Comparison of ENCODE assay signal across 8 cellular contexts in genomic region chr3:168847293-168847883, GRCh38.
DNase-seq lines count a peak whose midpoint lies in the region; ATAC-seq and TF ChIP-seq lines count a peak whose summit lies in the region.

No MANE protein-coding gene starts in this region.

- no peaks in the 10 kb centered on the region for H3K36me3 Mint-ChIP-seq in activated CD8-positive, alpha-beta T cell treated with anti-CD3 and anti-CD28 coated beads for 36 hours (ENCODE audit: low read depth)
- no peaks in the 10 kb centered on the region for H3K36me3 Mint-ChIP-seq in activated CD8-positive, alpha-beta T cell treated with anti-CD3 and anti-CD28 coated beads, Interleukin-2, amount 10 ng/mL, durations not matched to agents 7 days and 5 days (ENCODE audit: low read depth)

- no peak for TF ChIP-seq CTCF in activated CD8-positive, alpha-beta T cell treated with anti-CD3 and anti-CD28 coated beads for 36 hours (IDR thresholded peaks at IDR 0.05)
- TF ChIP-seq CTCF in astrocyte of the spinal cord (IDR thresholded peaks at IDR 0.05; ENCODE audit: low read depth, low read length) = peak; percentile 48

- H3K27me3 Mint-ChIP-seq in activated CD8-positive, alpha-beta T cell treated with anti-CD3 and anti-CD28 coated beads for 36 hours = peaks cover 4% of the 10 kb centered on the region
- H3K27me3 Mint-ChIP-seq in activated CD8-positive, alpha-beta T cell treated with anti-CD3 and anti-CD28 coated beads, Interleukin-2, amount 10 ng/mL, durations not matched to agents 7 days and 5 days (ENCODE audit: low read depth) = peaks cover 7% of the 10 kb centered on the region

- no peaks in the 10 kb centered on the region for H3K4me1 Mint-ChIP-seq in activated CD8-positive, alpha-beta T cell treated with anti-CD3 and anti-CD28 coated beads for 36 hours (ENCODE audit: low read depth)
- H3K4me1 Mint-ChIP-seq in activated CD8-positive, alpha-beta T cell treated with anti-CD3 and anti-CD28 coated beads, Interleukin-2, amount 10 ng/mL, durations not matched to agents 7 days and 5 days (ENCODE audit: low read depth) = no peaks in the 10 kb centered on the region

- intact Hi-C loops in activated CD8-positive, alpha-beta T cell treated with anti-CD3 and anti-CD28 coated beads for 36 hours (cut with micrococcal nuclease) = loop anchor here (1.0 to 10.0 kb wide), 2 partner anchors 333 to 636 kb away; no protein-coding TSS in a partner anchor
- intact Hi-C loops in left colon (cut with DNase I, micrococcal nuclease) = loop anchor here in 1 of 2 donors (10.0 kb wide), 2 partner anchors 333 to 633 kb away; no protein-coding TSS in a partner anchor

- POLR2A ChIA-PET in activated CD8-positive, alpha-beta T cell treated with anti-CD3 and anti-CD28 coated beads for 36 hours (lab: Charles Lee) = no interaction called here
- POLR2A ChIA-PET in activated CD8-positive, alpha-beta T cell treated with anti-CD3 and anti-CD28 coated beads, Interleukin-2, amount 10 ng/mL, durations not matched to agents 7 days and 5 days (lab: Charles Lee) = no interaction called here

- no peaks in the 10 kb centered on the region for H3K9me3 Mint-ChIP-seq in activated CD8-positive, alpha-beta T cell treated with anti-CD3 and anti-CD28 coated beads for 36 hours
- no peaks in the 10 kb centered on the region for H3K9me3 Mint-ChIP-seq in activated CD8-positive, alpha-beta T cell treated with anti-CD3 and anti-CD28 coated beads, Interleukin-2, amount 10 ng/mL, durations not matched to agents 7 days and 5 days (ENCODE audit: insufficient read depth)

- H3K4me3 ChIP-seq in astrocyte of the spinal cord (ENCODE audit: low read depth, low read length) = no peak overlapping the region

- in situ Hi-C loops in astrocyte of the spinal cord (cut with HindIII; ENCODE audit: low sequenced_read_pairs) = no loop called here

- ATAC-seq in activated CD8-positive, alpha-beta T cell treated with anti-CD3 and anti-CD28 coated beads for 36 hours = no peak
- ATAC-seq in activated CD8-positive, alpha-beta T cell treated with anti-CD3 and anti-CD28 coated beads, Interleukin-2, amount 10 ng/mL, durations not matched to agents 7 days and 5 days = no peak
- ATAC-seq in HG02642 (IDR thresholded peaks at IDR 0.05; ENCODE audit: poor library complexity, unreplicated experiment) (peak; percentile 62), left colon (peak; percentile 59), HG02840 (IDR thresholded peaks at IDR 0.05; ENCODE audit: low FRiP score, unreplicated experiment) (no peak)

- CTCF ChIA-PET in activated CD8-positive, alpha-beta T cell treated with anti-CD3 and anti-CD28 coated beads for 36 hours (lab: Charles Lee) = interaction anchor here (0.7 to 2.2 kb wide), 14 partner anchors 9 to 641 kb away, joined by 3 to 19 read pairs (median 3); no protein-coding TSS in a partner anchor
- CTCF ChIA-PET in activated CD8-positive, alpha-beta T cell treated with anti-CD3 and anti-CD28 coated beads, Interleukin-2, amount 10 ng/mL, durations not matched to agents 7 days and 5 days (lab: Charles Lee) = interaction anchor here (0.6 to 2.7 kb wide), 12 partner anchors 9 to 897 kb away, joined by 3 to 21 read pairs (median 3); no protein-coding TSS in a partner anchor

- no peak overlapping the region for H3K27ac Mint-ChIP-seq in activated CD8-positive, alpha-beta T cell treated with anti-CD3 and anti-CD28 coated beads for 36 hours
- no peak overlapping the region for H3K27ac Mint-ChIP-seq in activated CD8-positive, alpha-beta T cell treated with anti-CD3 and anti-CD28 coated beads, Interleukin-2, amount 10 ng/mL, durations not matched to agents 7 days and 5 days

- peak; percentile 23 for DNase-seq in activated CD8-positive, alpha-beta T cell treated with anti-CD3 and anti-CD28 coated beads for 36 hours
- no peak for DNase-seq in activated CD8-positive, alpha-beta T cell treated with anti-CD3 and anti-CD28 coated beads, Interleukin-2, amount 10 ng/mL, durations not matched to agents 7 days and 5 days
- DNase-seq in NCI-H2107 (lab: John Stamatoyannopoulos, UW) (peak; percentile 27), astrocyte of the spinal cord (ENCODE audit: low read depth, low spot score) (peak; percentile 66), left colon (no peak), GF-D8 (lab: John Stamatoyannopoulos, UW) (no peak)

- no peak overlapping the region for H3K4me3 Mint-ChIP-seq in activated CD8-positive, alpha-beta T cell treated with anti-CD3 and anti-CD28 coated beads for 36 hours
- no peak overlapping the region for H3K4me3 Mint-ChIP-seq in activated CD8-positive, alpha-beta T cell treated with anti-CD3 and anti-CD28 coated beads, Interleukin-2, amount 10 ng/mL, durations not matched to agents 7 days and 5 days

Comparison
In these comparisons a context has a peak if more than half of its experiments do, and no peak if none do; other contexts are left out.
1. DNase-seq: peak in activated CD8-positive, alpha-beta T cell treated with anti-CD3 and anti-CD28 coated beads for 36 hours (single experiment), NCI-H2107 (single experiment) and astrocyte of the spinal cord (single experiment); none in activated CD8-positive, alpha-beta T cell treated with anti-CD3 and anti-CD28 coated beads, Interleukin-2, amount 10 ng/mL, durations not matched to agents 7 days and 5 days (single experiment), left colon (0 of 2) and GF-D8 (single experiment).
2. ATAC-seq: peak in HG02642 (single experiment) and left colon (single experiment); none in activated CD8-positive, alpha-beta T cell treated with anti-CD3 and anti-CD28 coated beads for 36 hours (single experiment), activated CD8-positive, alpha-beta T cell treated with anti-CD3 and anti-CD28 coated beads, Interleukin-2, amount 10 ng/mL, durations not matched to agents 7 days and 5 days (single experiment) and HG02840 (single experiment).